Comparison of ENCODE assay signal across 14 cellular contexts in genomic region chr5:52811067-52811749, GRCh38. TPM values are rescaled to one million over a fixed set of nuclear protein-coding genes. Genes with fewer than 3 reads are reported as not detected.
DNase-seq lines count a peak whose midpoint lies in the region; ATAC-seq and TF ChIP-seq lines count a peak whose summit lies in the region.
"Had no signal": no experiment of that assay in that cellular context is flagged by ENCODE, and none has a peak within 500 bp of the region (broad histone marks: within the 10 kb centered on the region; RNA-seq: fewer than 3 reads in every experiment).

No MANE protein-coding gene starts in this region.

- H3K4ac ChIP-seq in mesendoderm (ENCODE audit: low read depth, low read length), result no peak overlapping the region

- H3K36me3 Mint-ChIP-seq in endothelial cell (ENCODE audit: low read depth, unreplicated experiment), result no peaks in the 10 kb centered on the region
- H3K36me3 Mint-ChIP-seq: activated CD4-positive, alpha-beta memory T cell treated with anti-CD3 and anti-CD28 coated beads for 36 hours; type B pancreatic cell had no signal

- H3K4me3 ChIP-seq in BLaER1 treated with 17β-estradiol and CSF1 and Interleukin-3, amounts not matched to agents 10 nM and 100 nM, result no peak overlapping the region
- H3K4me3 ChIP-seq in mesendoderm (ENCODE audit: low read length) (no peak overlapping the region), lower leg skin (ENCODE audit: low read depth, poor library complexity, severe bottlenecking) (no peak overlapping the region), HAP-1 (no peak overlapping the region)
- H3K4me3 ChIP-seq: cardiac muscle cell, heart left ventricle had no signal

- no peaks in the 10 kb centered on the region for H4K20me1 ChIP-seq in BLaER1 treated with 17β-estradiol and CSF1 and Interleukin-3, amounts not matched to agents 10 nM and 100 nM

- peak overlapping the region in 8 of 11 experiments; percentile 9 to 81 (median 76); a peak in 12 of 22 replicates for H3K4me2 ChIP-seq in BLaER1 treated with 17β-estradiol and CSF1 and Interleukin-3, amounts not matched to agents 10 nM and 100 nM
- H3K4me2 ChIP-seq in mesendoderm (ENCODE audit: low read length), result no peak overlapping the region

- peaks cover 0 to 38% (median 26%) of the 10 kb centered on the region in 10 experiments; a peak in 15 of 20 replicates for H3K4me1 ChIP-seq in BLaER1 treated with 17β-estradiol and CSF1 and Interleukin-3, amounts not matched to agents 10 nM and 100 nM
- H3K4me1 ChIP-seq in mesendoderm (ENCODE audit: control insufficient read depth, low read depth, low read length) (peaks cover 4% of the 10 kb centered on the region), HAP-1 (no peaks in the 10 kb centered on the region)

- peaks cover 10% of the 10 kb centered on the region for H3K4me1 Mint-ChIP-seq in endothelial cell (ENCODE audit: unreplicated experiment)

- no peak overlapping the region for H2BK120ac ChIP-seq in mesendoderm (ENCODE audit: low read depth, low read length)

- H3K56ac ChIP-seq in mesendoderm (ENCODE audit: low read length), result no peak overlapping the region

- H3K79me1 ChIP-seq in mesendoderm (ENCODE audit: low read length), result no peaks in the 10 kb centered on the region

- DNase-seq in LHCN-M2 (ENCODE audit: low read depth) (peak; percentile 68), astrocyte of the hippocampus (ENCODE audit: low read depth, low spot score) (peak; percentile 32), mesendoderm (peak; percentile 44), lower leg skin (ENCODE audit: low spot score in 2 of 2) (no peak), HAP-1 (ENCODE audit: low spot score in 2 of 2) (no peak), endothelial cell (ENCODE audit: low spot score) (no peak)
- DNase-seq: activated CD4-positive, alpha-beta memory T cell treated with anti-CD3 and anti-CD28 coated beads for 36 hours; heart left ventricle; stimulated activated CD4-positive, alpha-beta T cell treated with anti-CD3 and anti-CD28 coated beads, Interleukin-4, amount 100 ng/mL, for 4 hours had no signal

- no peak for TF ChIP-seq POLR2A in lower leg skin (IDR thresholded peaks at IDR 0.05)

- no peaks in the 10 kb centered on the region for H3K79me2 ChIP-seq in mesendoderm (ENCODE audit: control insufficient read depth, insufficient read depth, low read length)

- peak overlapping the region in 7 of 11 experiments; percentile 21 to 86 (median 66); a peak in 12 of 22 replicates for H3K27ac ChIP-seq in BLaER1 treated with 17β-estradiol and CSF1 and Interleukin-3, amounts not matched to agents 10 nM and 100 nM
- no peak overlapping the region for H3K27ac ChIP-seq in mesendoderm (ENCODE audit: low read depth, low read length)
- H3K27ac ChIP-seq: cardiac muscle cell had no signal

- no peak overlapping the region for H3K27ac Mint-ChIP-seq in endothelial cell (ENCODE audit: unreplicated experiment)
- H3K27ac Mint-ChIP-seq: activated CD4-positive, alpha-beta memory T cell treated with anti-CD3 and anti-CD28 coated beads for 36 hours; type B pancreatic cell had no signal

- H3K27me3 ChIP-seq in BLaER1 treated with 17β-estradiol and CSF1 and Interleukin-3, amounts not matched to agents 10 nM and 100 nM, result no peaks in the 10 kb centered on the region
- H3K27me3 ChIP-seq in mesendoderm (ENCODE audit: insufficient read depth, low read length, poor library complexity) (no peaks in the 10 kb centered on the region), HAP-1 (ENCODE audit: low read depth) (no peaks in the 10 kb centered on the region)
- H3K27me3 ChIP-seq: cardiac muscle cell, heart left ventricle had no signal

- no CpG with 5 or more reads among the region's 3 CpGs for WGBS in mesendoderm (ENCODE audit: extremely low coverage, insufficient coverage, low lambda C conversion rate)
- 74 to 87% methylated on average over 3 of the region's 3 CpGs for WGBS in lower leg skin, 2 donors

- H3K27me3 Mint-ChIP-seq in endothelial cell (ENCODE audit: unreplicated experiment), result no peaks in the 10 kb centered on the region
- H3K27me3 Mint-ChIP-seq: activated CD4-positive, alpha-beta memory T cell treated with anti-CD3 and anti-CD28 coated beads for 36 hours; type B pancreatic cell had no signal

- intact Hi-C loops in lower leg skin (cut with DNase I; ENCODE audit: low total_unique reads), result no loop called here

- peak overlapping the region; percentile 57 for H2BK15ac ChIP-seq in mesendoderm (replicated peaks; ENCODE audit: low read depth)

- H3K9ac ChIP-seq in BLaER1 treated with 17β-estradiol and CSF1 and Interleukin-3, amounts not matched to agents 10 nM and 100 nM, result no peak overlapping the region
- no peak overlapping the region for H3K9ac ChIP-seq in mesendoderm (ENCODE audit: low read length)

- no peak overlapping the region for H3K4me3 Mint-ChIP-seq in endothelial cell (ENCODE audit: unreplicated experiment)
- H3K4me3 Mint-ChIP-seq: activated CD4-positive, alpha-beta memory T cell treated with anti-CD3 and anti-CD28 coated beads for 36 hours; type B pancreatic cell had no signal

- TF ChIP-seq CTCF in lower leg skin (IDR thresholded peaks at IDR 0.05), result no peak
- TF ChIP-seq CTCF in endothelial cell (IDR thresholded peaks at IDR 0.05; ENCODE audit: unreplicated experiment), result no peak

- no peaks in the 10 kb centered on the region for H3K36me3 ChIP-seq in BLaER1 treated with 17β-estradiol and CSF1 and Interleukin-3, amounts not matched to agents 10 nM and 100 nM
- no peaks in the 10 kb centered on the region for H3K36me3 ChIP-seq in mesendoderm (ENCODE audit: control insufficient read depth, insufficient read depth, low read length)
- H3K36me3 ChIP-seq in HAP-1 (replicated peaks), result no peaks in the 10 kb centered on the region
- H3K36me3 ChIP-seq: cardiac muscle cell had no signal

- no peak for ATAC-seq in HG03521 (IDR thresholded peaks at IDR 0.05; ENCODE audit: unreplicated experiment)
- ATAC-seq: Panc1 had no signal

- no peak overlapping the region for H4K8ac ChIP-seq in mesendoderm (ENCODE audit: low read depth, low read length)

- H3K23ac ChIP-seq in mesendoderm (ENCODE audit: low read length), result no peak overlapping the region

- no peak overlapping the region for H2AK5ac ChIP-seq in mesendoderm (ENCODE audit: low read length)

- H3K9me3 ChIP-seq in BLaER1 treated with 17β-estradiol and CSF1 and Interleukin-3, amounts not matched to agents 10 nM and 100 nM (replicated peaks in 1 of 11), result no peaks in the 10 kb centered on the region
- H3K9me3 ChIP-seq in HAP-1, result no peaks in the 10 kb centered on the region
- H3K9me3 ChIP-seq: heart left ventricle had no signal

- in situ Hi-C loops in HAP-1 (cut with MboI; ENCODE audit: low sequenced_read_pairs), result no loop called here

- H3K9me3 Mint-ChIP-seq in endothelial cell (ENCODE audit: unreplicated experiment), result no peaks in the 10 kb centered on the region
- H3K9me3 Mint-ChIP-seq: activated CD4-positive, alpha-beta memory T cell treated with anti-CD3 and anti-CD28 coated beads for 36 hours; type B pancreatic cell had no signal

- H4K5ac ChIP-seq in mesendoderm (ENCODE audit: low read length), result no peak overlapping the region

- H3K18ac ChIP-seq in mesendoderm (ENCODE audit: low read length), result no peak overlapping the region

- H2BK5ac ChIP-seq in mesendoderm (ENCODE audit: low read length), result no peak overlapping the region

RNA-seq across cellular contexts. Expression of gene ITGA1, which starts 23.5 kb away (rescaled TPM):
- total RNA-seq in LHCN-M2 (2014; rRNA removed) (4.3 and 14.8 TPM in 2 replicates), lower leg skin (10 to 100 TPM in 1 of 4 donors, 1 to 10 TPM in 3; 2.4 to 10.7 (median 5.4) TPM), endothelial cell (ENCODE audit: unreplicated experiment) (33.5 TPM)
- polyA plus RNA-seq in LHCN-M2 (2012), result 4.2 TPM
- 3.5 TPM for polyA plus RNA-seq in mesendoderm (2013, experiment 1 of 2)
- polyA plus RNA-seq in mesendoderm (2013, experiment 2 of 2), result 4.2 TPM

RNA-seq across cellular contexts. Expression of gene PELO, which starts 23.5 kb away (rescaled TPM):
- total RNA-seq in LHCN-M2 (2014; rRNA removed), result 16.0 and 18.3 TPM in 2 replicates
- 16.1 TPM for polyA plus RNA-seq in LHCN-M2 (2012)
- 13.0 TPM for polyA plus RNA-seq in mesendoderm (2013, experiment 1 of 2)
- 13.1 TPM for polyA plus RNA-seq in mesendoderm (2013, experiment 2 of 2)
- total RNA-seq in lower leg skin, result 10 to 100 TPM; 13.3 to 16.5 (median 13.9) TPM
- total RNA-seq in endothelial cell (ENCODE audit: unreplicated experiment), result 31.0 TPM

Comparison
In these comparisons a context has a peak if more than half of its experiments do, and no peak if none do; other contexts are left out.
1. DNase-seq: peak in LHCN-M2 (single experiment), astrocyte of the hippocampus (single experiment) and mesendoderm (single experiment); none in lower leg skin (0 of 2), HAP-1 (0 of 2) and endothelial cell (single experiment).